30 cellular contexts compared by ENCODE assay signal in the genomic region with DNA sequence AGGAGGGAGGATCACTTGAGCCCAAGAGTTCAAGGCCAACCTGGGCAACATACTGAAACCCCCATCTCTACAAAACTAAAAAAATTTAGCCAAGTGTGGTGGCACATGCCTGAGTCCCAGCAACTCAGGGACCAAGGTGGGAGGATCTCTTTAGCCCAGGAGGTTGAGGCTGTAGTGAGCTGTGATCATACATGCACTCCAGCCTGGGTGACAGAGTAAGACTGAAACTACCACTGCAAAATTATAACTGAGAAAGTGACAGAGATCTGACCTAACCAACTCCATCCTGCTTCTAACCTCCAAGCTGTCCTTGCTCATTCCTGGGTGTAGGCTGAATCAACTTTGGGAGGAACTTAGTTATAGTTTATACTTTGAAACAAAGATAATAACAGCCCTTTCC. TPM values are rescaled to one million over a fixed set of nuclear protein-coding genes. Genes with fewer than 3 reads are reported as not detected.
"Had no signal": no experiment of that assay in that cellular context is flagged by ENCODE, and none has a peak within 500 bp of the region (broad histone marks: within the 10 kb centered on the region; RNA-seq: fewer than 3 reads in every experiment).

No MANE protein-coding gene starts in this region.

- H3K4me3 ChIP-seq: adrenal gland, body of pancreas, breast epithelium, MG63, PC-9 had no signal

- H3K27ac ChIP-seq: adrenal gland, body of pancreas, breast epithelium, PC-9, RWPE1, WERI-Rb-1 had no signal

- H3K36me3 ChIP-seq: adrenal gland, breast epithelium, MG63, WERI-Rb-1 had no signal

- ATAC-seq: activated CD8-positive, alpha-beta T cell treated with anti-CD3 and anti-CD28 coated beads, Interleukin-2, amount 10 ng/mL, durations not matched to agents 7 days and 5 days; body of pancreas; Right ventricle myocardium inferior; SK-N-SH treated with all-trans-retinoic acid at 6 μM for 48 hours; T-cell; T-helper 17 cell had no signal

- H3K27me3 ChIP-seq: adrenal gland, body of pancreas, breast epithelium, MG63 had no signal

- H3K4me1 Mint-ChIP-seq: activated CD4-positive, alpha-beta T cell treated with anti-CD3 and anti-CD28 coated beads, Interleukin-2, amount 10 ng/mL, durations not matched to agents 7 days and 5 days; activated naive CD4-positive, alpha-beta T cell treated with anti-CD3 and anti-CD28 coated beads, Interleukin-2, amount 50 U/mL, for 24 hours; T-cell; T-helper 17 cell had no signal

- H3K4me1 ChIP-seq: adrenal gland, body of pancreas, breast epithelium had no signal

- H3K36me3 Mint-ChIP-seq: activated naive CD4-positive, alpha-beta T cell treated with anti-CD3 and anti-CD28 coated beads, Interleukin-2, amount 50 U/mL, for 24 hours; T-cell had no signal

- H2AFZ ChIP-seq: PC-9 had no signal

- H3K4me2 ChIP-seq: PC-9 had no signal

- H3K27ac Mint-ChIP-seq: activated CD4-positive, alpha-beta T cell treated with anti-CD3 and anti-CD28 coated beads, Interleukin-2, amount 10 ng/mL, durations not matched to agents 7 days and 5 days; activated CD8-positive, alpha-beta T cell treated with anti-CD3 and anti-CD28 coated beads, Interleukin-2, amount 10 ng/mL, durations not matched to agents 7 days and 5 days; activated naive CD4-positive, alpha-beta T cell treated with anti-CD3 and anti-CD28 coated beads, Interleukin-2, amount 50 U/mL, for 24 hours; activated T-cell treated with anti-CD3 and anti-CD28 coated beads, Interleukin-2, amount 50 U/mL, for 24 hours; T-cell; T-helper 17 cell had no signal

- H3K4me3 Mint-ChIP-seq: activated CD4-positive, alpha-beta T cell treated with anti-CD3 and anti-CD28 coated beads, Interleukin-2, amount 10 ng/mL, durations not matched to agents 7 days and 5 days; activated CD8-positive, alpha-beta T cell treated with anti-CD3 and anti-CD28 coated beads, Interleukin-2, amount 10 ng/mL, durations not matched to agents 7 days and 5 days; activated naive CD4-positive, alpha-beta T cell treated with anti-CD3 and anti-CD28 coated beads, Interleukin-2, amount 50 U/mL, for 24 hours; activated T-cell treated with anti-CD3 and anti-CD28 coated beads, Interleukin-2, amount 50 U/mL, for 24 hours; T-cell; T-helper 17 cell had no signal

- DNase-seq: activated CD4-positive, alpha-beta T cell treated with anti-CD3 and anti-CD28 coated beads, Interleukin-2, amount 10 ng/mL, durations not matched to agents 7 days and 5 days; activated CD4-positive, alpha-beta T cell treated with anti-CD3 and anti-CD28 coated beads, Interleukin-2, amount 50 U/mL, for 48 hours; activated CD4-positive, CD25-positive, alpha-beta regulatory T cell; activated CD8-positive, alpha-beta T cell treated with anti-CD3 and anti-CD28 coated beads, Interleukin-2, amount 10 ng/mL, durations not matched to agents 7 days and 5 days; activated effector memory CD4-positive, alpha-beta T cell treated with anti-CD3 and anti-CD28 coated beads, Interleukin-2, amount 50 U/mL, for 16 hours; activated naive CD4-positive, alpha-beta T cell; activated T-cell treated with anti-CD3 and anti-CD28 coated beads, Interleukin-2, amount 50 U/mL, for 24 hours; adrenal gland; body of pancreas; cerebellar nuclear complex; Kasumi-1; MG63; NCI-H1048; NCI-H1105 treated with DMSO at 0.1 percent for 48 hours; NCI-H1436 treated with DMSO at 0.1 percent for 48 hours; NCI-H1694 treated with DMSO at 0.1 percent for 48 hours; NCI-H2029; NCI-H510A; NCI-H526; NCI-H748 treated with DMSO at 0.1 percent for 48 hours; PC-9; SIG-M5; T-cell; T-helper 17 cell; WERI-Rb-1 had no signal

- H3K9me3 ChIP-seq: adrenal gland, body of pancreas, MG63 had no signal

- H3K9me3 Mint-ChIP-seq: activated T-cell treated with anti-CD3 and anti-CD28 coated beads, Interleukin-2, amount 50 U/mL, for 24 hours had no signal

RNA-seq across cellular contexts. Expression of a gene that starts 59.4 kb away (rescaled TPM):
- total RNA-seq: activated CD4-positive, alpha-beta T cell treated with anti-CD3 and anti-CD28 coated beads, Interleukin-2, amount 10 ng/mL, durations not matched to agents 7 days and 5 days; activated CD8-positive, alpha-beta T cell treated with anti-CD3 and anti-CD28 coated beads, Interleukin-2, amount 10 ng/mL, durations not matched to agents 7 days and 5 days; body of pancreas; Right ventricle myocardium inferior had no signal
